ENCODE assay signal across 10 cellular contexts in the genomic region with DNA sequence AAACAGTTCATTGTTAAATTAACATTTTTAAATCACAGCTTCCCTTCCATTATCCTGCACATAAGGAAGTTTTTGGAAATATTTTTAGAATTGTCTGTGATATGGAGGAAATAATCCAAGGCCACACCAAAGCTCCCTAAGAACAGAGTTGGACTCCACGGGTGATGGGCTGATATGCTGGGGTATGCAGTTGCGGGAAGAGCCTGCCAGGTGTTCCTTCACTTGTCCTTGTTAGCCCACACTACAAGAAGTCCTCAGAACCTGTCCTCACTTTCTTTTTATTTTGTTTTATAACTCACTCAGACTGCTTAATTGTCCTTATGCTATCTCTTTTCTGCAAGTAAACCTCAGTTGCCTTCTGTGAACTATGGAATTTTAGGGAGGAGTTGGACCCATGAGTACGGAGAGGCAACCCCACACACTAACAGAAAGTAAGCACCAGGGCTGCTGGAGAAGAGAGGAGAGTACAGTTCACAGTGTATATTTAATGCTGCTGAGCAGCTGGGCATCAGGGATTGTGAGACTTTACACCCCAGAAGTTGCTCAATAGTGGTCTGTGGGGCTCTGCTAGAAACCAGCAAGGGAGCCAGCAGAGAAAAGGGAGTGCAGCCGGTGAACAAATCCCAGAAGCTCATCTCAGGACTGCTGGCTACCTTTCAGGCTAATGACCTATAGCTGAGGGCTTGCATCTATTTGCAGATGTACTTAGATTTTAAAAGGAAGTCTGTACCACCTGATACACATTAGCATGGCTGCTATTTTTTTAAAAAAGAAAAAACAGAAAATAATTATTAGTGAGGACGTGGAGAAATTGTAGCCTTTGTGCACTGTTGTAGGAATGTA.
A peak's percentile ranks its signal among the peaks of the same experiment; 100 is the strongest.
DNase-seq lines count a peak whose midpoint lies in the region; ATAC-seq, FAIRE-seq and TF ChIP-seq lines count a peak whose summit lies in the region.
"Had no signal": no experiment of that assay in that cellular context is flagged by ENCODE, and none has a peak within 500 bp of the region (broad histone marks: within the 10 kb centered on the region; RNA-seq: fewer than 3 reads in every experiment).

No MANE protein-coding gene starts in this region.

- POLR2A ChIA-PET in endothelial cell of umbilical vein (lab: Charles Lee), result no interaction called here

- H3K27me3 ChIP-seq in endothelial cell of umbilical vein (ENCODE audit: control insufficient read depth in 2 of 2, insufficient read depth in 2 of 2, low read length in 2 of 2), result no peaks in the 10 kb centered on the region
- H3K27me3 ChIP-seq: cardiac muscle cell had no signal

- intact Hi-C loops in endothelial cell of umbilical vein (cut with micrococcal nuclease), result loop anchor here (1.0 kb wide), 1 partner anchor 94 kb away; no protein-coding TSS in a partner anchor

- dilution Hi-C loops in endothelial cell of umbilical vein (cut with MboI; ENCODE audit: extremely low pct_ligation_motif_present, low sequenced_read_pairs), result no loop called here

- TF ChIP-seq CTCF in endothelial cell of umbilical vein (IDR thresholded peaks at IDR 0.05; ENCODE audit: extremely low read depth in 1 of 2, insufficient read depth in 1 of 2, low read depth in 1 of 2, low read length in 2 of 2), result no peak
- no peak for TF ChIP-seq CTCF in omental fat pad (IDR thresholded peaks at IDR 0.05)

- H3K36me3 ChIP-seq in endothelial cell of umbilical vein (ENCODE audit: control insufficient read depth in 2 of 2, extremely low read depth in 1 of 2, insufficient read depth in 2 of 2, low read length in 2 of 2), result no peaks in the 10 kb centered on the region
- H3K36me3 ChIP-seq: cardiac muscle cell had no signal

- DNase-seq in EH (ENCODE audit: low read depth) (peak; percentile 51), NCI-H82 (lab: John Stamatoyannopoulos, UW) (peak; percentile 80), endothelial cell of umbilical vein (ENCODE audit: low read depth, low spot score) (peak; percentile 22), omental fat pad (ENCODE audit: low spot score) (no peak), HT-29 (ENCODE audit: low spot score) (no peak), NCI-H2196 (lab: John Stamatoyannopoulos, UW; ENCODE audit: unreplicated experiment) (no peak)
- no peak for DNase-seq in activated CD4-positive, CD25-positive, alpha-beta regulatory T cell (lab: John Stamatoyannopoulos, UW)
- DNase-seq in stimulated activated CD4-positive, alpha-beta T cell treated with anti-CD3 and anti-CD28 coated beads, Interleukin-4, amount 100 ng/mL, for 4 hours, result no peak
- DNase-seq: activated CD4-positive, CD25-positive, alpha-beta regulatory T cell treated with anti-CD3 and anti-CD28 coated beads, Interleukin-2, amount 50 U/mL, for 72 hours had no signal

- H3K79me2 ChIP-seq in endothelial cell of umbilical vein (ENCODE audit: control insufficient read depth, insufficient read depth, low read length), result no peaks in the 10 kb centered on the region

- H3K9ac ChIP-seq in endothelial cell of umbilical vein (replicated peaks; ENCODE audit: extremely low read depth, insufficient read depth, low read length), result no peak overlapping the region

- H3K4me3 ChIP-seq in endothelial cell of umbilical vein (replicated peaks in 1 of 3; ENCODE audit: insufficient read depth in 1 of 3, low read depth in 1 of 3, low read length in 3 of 3), result no peak overlapping the region
- H3K4me3 ChIP-seq: cardiac muscle cell had no signal

- peak overlapping the region; percentile 53 for H2AFZ ChIP-seq in endothelial cell of umbilical vein (ENCODE audit: low read depth, low read length)

- H3K27ac ChIP-seq in endothelial cell of umbilical vein (ENCODE audit: insufficient read depth, low read depth, low read length), result peak overlapping the region; percentile 48
- H3K27ac ChIP-seq: cardiac muscle cell had no signal

- BruUV-seq in endothelial cell of umbilical vein (replicated peaks; lab: Mats Ljungman, UMichigan), result no TSS peak

- ATAC-seq in omental fat pad (ENCODE audit: low FRiP score), result peak; percentile 43

- peaks cover 20% of the 10 kb centered on the region for H3K4me1 ChIP-seq in endothelial cell of umbilical vein (ENCODE audit: control insufficient read depth, extremely low read depth, insufficient read depth, low read length)

- no peaks in the 10 kb centered on the region for H3K9me3 ChIP-seq in endothelial cell of umbilical vein (replicated peaks; ENCODE audit: control insufficient read depth, insufficient read depth, low read length)

- no peaks in the 10 kb centered on the region for H3K9me1 ChIP-seq in endothelial cell of umbilical vein (replicated peaks; ENCODE audit: control insufficient read depth, extremely low read depth, insufficient read depth, low read length)

- TF ChIP-seq POLR2A in endothelial cell of umbilical vein (IDR thresholded peaks at IDR 0.05; ENCODE audit: low read depth, low read length), result no peak

- CTCF ChIA-PET in endothelial cell of umbilical vein (lab: Charles Lee), result interaction anchor here (1.8 kb wide), 1 partner anchor 143 kb away, joined by 8 read pairs; no protein-coding TSS in a partner anchor

- no peak for FAIRE-seq in endothelial cell of umbilical vein (lab: Jason Lieb, UNC)

- H3K4me2 ChIP-seq in endothelial cell of umbilical vein (ENCODE audit: insufficient read depth, low read length), result peak overlapping the region; percentile 55

- H4K20me1 ChIP-seq in endothelial cell of umbilical vein (replicated peaks; ENCODE audit: control insufficient read depth, extremely low read depth, insufficient read depth, low read length), result no peaks in the 10 kb centered on the region

TF ChIP-seq in endothelial cell of umbilical vein, 7 proteins besides CTCF, POLR2A, EP300 and RAD21:
- TF ChIP-seq, protein P1, sequence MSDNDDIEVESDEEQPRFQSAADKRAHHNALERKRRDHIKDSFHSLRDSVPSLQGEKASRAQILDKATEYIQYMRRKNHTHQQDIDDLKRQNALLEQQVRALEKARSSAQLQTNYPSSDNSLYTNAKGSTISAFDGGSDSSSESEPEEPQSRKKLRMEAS (IDR thresholded peaks at IDR 0.05; ENCODE audit: insufficient read depth, insufficient read length), result no peak
- TF ChIP-seq JUN (IDR thresholded peaks at IDR 0.05; ENCODE audit: borderline replicate concordance, insufficient read depth, insufficient read length, low read depth) (no peak), POLR2AphosphoS5 (IDR thresholded peaks at IDR 0.05; ENCODE audit: insufficient read depth, low read depth, low read length) (no peak), FOS (IDR thresholded peaks at IDR 0.05; ENCODE audit: borderline replicate concordance, insufficient read depth, low read length) (no peak), EZH2 (IDR thresholded peaks at IDR 0.05; ENCODE audit: borderline replicate concordance, low read depth, low read length, severe bottlenecking) (no peak), GATA2 (IDR thresholded peaks at IDR 0.05; ENCODE audit: insufficient read depth, insufficient read length, low read depth, low read length) (no peak), MYC (IDR thresholded peaks at IDR 0.05; ENCODE audit: low read depth, low read length) (no peak)

Comparison
In these comparisons a context has a peak if more than half of its experiments do, and no peak if none do; other contexts are left out.
1. DNase-seq: peak in EH (single experiment), NCI-H82 (single experiment) and endothelial cell of umbilical vein (single experiment); none in omental fat pad (single experiment), activated CD4-positive, CD25-positive, alpha-beta regulatory T cell (0 of 4), stimulated activated CD4-positive, alpha-beta T cell treated with anti-CD3 and anti-CD28 coated beads, Interleukin-4, amount 100 ng/mL, for 4 hours (0 of 2), HT-29 (single experiment) and NCI-H2196 (single experiment).